ENCODE assay signal across 12 cellular contexts in genomic region chr2:148603562-148603920, GRCh38. TPM values are rescaled to one million over a fixed set of nuclear protein-coding genes. Genes with fewer than 3 reads are reported as not detected.
DNase-seq lines count a peak whose midpoint lies in the region; ATAC-seq and TF ChIP-seq lines count a peak whose summit lies in the region.
"Had no signal": no experiment of that assay in that cellular context is flagged by ENCODE, and none has a peak within 500 bp of the region (broad histone marks: within the 10 kb centered on the region; RNA-seq: fewer than 3 reads in every experiment).

No MANE protein-coding gene starts in this region.

- TF ChIP-seq CTCF in suprapubic skin (IDR thresholded peaks at IDR 0.05): no peak

- ATAC-seq in GM21526 (IDR thresholded peaks at IDR 0.05; ENCODE audit: low FRiP score, unreplicated experiment) (peak; percentile 99), HG03139 (IDR thresholded peaks at IDR 0.05; ENCODE audit: unreplicated experiment) (peak; percentile 97)
- peak; percentile 98 for ATAC-seq in stimulated activated effector memory CD8-positive, alpha-beta T cell treated with anti-CD3 and anti-CD28 coated beads, Interleukin-12 subunit alpha, Interleukin-12 subunit beta, amount 100 ng/mL, for 72 hours
- ATAC-seq: left colon had no signal

- peak overlapping the region; percentile 95 for H3K27ac Mint-ChIP-seq in activated T-cell treated with anti-CD3 and anti-CD28 coated beads, Interleukin-2, amount 50 U/mL, for 24 hours
- peak overlapping the region; percentile 64 for H3K27ac Mint-ChIP-seq in stimulated activated effector memory CD8-positive, alpha-beta T cell treated with anti-CD3 and anti-CD28 coated beads, Interleukin-12 subunit alpha, Interleukin-12 subunit beta, amount 100 ng/mL, for 72 hours
- H3K27ac Mint-ChIP-seq: progenitor cell of endocrine pancreas had no signal

- DNase-seq in activated T-cell treated with anti-CD3 and anti-CD28 coated beads, Interleukin-2, amount 50 U/mL, for 24 hours: no peak
- DNase-seq in activated T-cell treated with anti-CD3 and anti-CD28 coated beads, Interleukin-2, amount 50 U/mL, for 1 hour: no peak
- DNase-seq in stimulated activated effector memory CD8-positive, alpha-beta T cell treated with anti-CD3 and anti-CD28 coated beads, Interleukin-12 subunit alpha, Interleukin-12 subunit beta, amount 100 ng/mL, for 72 hours (ENCODE audit: low spot score in 2 of 2): peak; percentile 9 to 66
- DNase-seq in NCI-H2029 (lab: John Stamatoyannopoulos, UW) (no peak), NCI-H2171 (lab: John Stamatoyannopoulos, UW) (no peak), suprapubic skin (ENCODE audit: low spot score in 2 of 2) (no peak)
- DNase-seq: left colon; NK-92 treated with Interleukin-12 subunit alpha and Interleukin-12 subunit beta, amount 100 ng/mL, for 24 hours had no signal

- H3K36me3 ChIP-seq in suprapubic skin: no peaks in the 10 kb centered on the region
- H3K36me3 ChIP-seq: ascending aorta had no signal

- H3K4me1 Mint-ChIP-seq in activated T-cell treated with anti-CD3 and anti-CD28 coated beads, Interleukin-2, amount 50 U/mL, for 24 hours (ENCODE audit: low read depth): peaks cover 31% of the 10 kb centered on the region
- H3K4me1 Mint-ChIP-seq in stimulated activated effector memory CD8-positive, alpha-beta T cell treated with anti-CD3 and anti-CD28 coated beads, Interleukin-12 subunit alpha, Interleukin-12 subunit beta, amount 100 ng/mL, for 72 hours: peaks cover 8% of the 10 kb centered on the region

- H3K36me3 Mint-ChIP-seq in activated T-cell treated with anti-CD3 and anti-CD28 coated beads, Interleukin-2, amount 50 U/mL, for 24 hours (ENCODE audit: low read depth): peaks cover 3% of the 10 kb centered on the region
- H3K36me3 Mint-ChIP-seq in stimulated activated effector memory CD8-positive, alpha-beta T cell treated with anti-CD3 and anti-CD28 coated beads, Interleukin-12 subunit alpha, Interleukin-12 subunit beta, amount 100 ng/mL, for 72 hours: no peaks in the 10 kb centered on the region

- WGBS in suprapubic skin: 84% methylated on average over 3 of the region's 3 CpGs

- H3K4me1 ChIP-seq in suprapubic skin: no peaks in the 10 kb centered on the region
- H3K4me1 ChIP-seq: ascending aorta had no signal

- H3K4me3 ChIP-seq in suprapubic skin: no peak overlapping the region
- H3K4me3 ChIP-seq: ascending aorta had no signal

- peaks cover 10% of the 10 kb centered on the region for H3K9me3 Mint-ChIP-seq in activated T-cell treated with anti-CD3 and anti-CD28 coated beads, Interleukin-2, amount 50 U/mL, for 24 hours
- H3K9me3 Mint-ChIP-seq in stimulated activated effector memory CD8-positive, alpha-beta T cell treated with anti-CD3 and anti-CD28 coated beads, Interleukin-12 subunit alpha, Interleukin-12 subunit beta, amount 100 ng/mL, for 72 hours: peaks cover 3% of the 10 kb centered on the region

- H3K27me3 Mint-ChIP-seq in activated T-cell treated with anti-CD3 and anti-CD28 coated beads, Interleukin-2, amount 50 U/mL, for 24 hours: peaks cover 8% of the 10 kb centered on the region

- H3K27ac ChIP-seq in suprapubic skin: no peak overlapping the region

- H3K9me3 ChIP-seq in suprapubic skin: no peaks in the 10 kb centered on the region
- H3K9me3 ChIP-seq: ascending aorta had no signal

- peak overlapping the region; percentile 60 for H3K4me3 Mint-ChIP-seq in activated T-cell treated with anti-CD3 and anti-CD28 coated beads, Interleukin-2, amount 50 U/mL, for 24 hours
- peak overlapping the region; percentile 26 for H3K4me3 Mint-ChIP-seq in stimulated activated effector memory CD8-positive, alpha-beta T cell treated with anti-CD3 and anti-CD28 coated beads, Interleukin-12 subunit alpha, Interleukin-12 subunit beta, amount 100 ng/mL, for 72 hours

- no peak for TF ChIP-seq POLR2A in suprapubic skin (IDR thresholded peaks at IDR 0.05)

- H3K27me3 ChIP-seq in suprapubic skin: no peaks in the 10 kb centered on the region
- H3K27me3 ChIP-seq: ascending aorta had no signal

- no peak for TF ChIP-seq EP300 in suprapubic skin (IDR thresholded peaks at IDR 0.05)

RNA-seq across cellular contexts. Expression of gene EPC2, which starts 41.0 kb away (rescaled TPM):
- total RNA-seq in suprapubic skin: 10 to 100 TPM; 22.9 to 30.3 (median 26.9) TPM

Comparison
In these comparisons a context has a peak if more than half of its experiments do, and no peak if none do; other contexts are left out.
1. DNase-seq: peak in stimulated activated effector memory CD8-positive, alpha-beta T cell treated with anti-CD3 and anti-CD28 coated beads, Interleukin-12 subunit alpha, Interleukin-12 subunit beta, amount 100 ng/mL, for 72 hours (2 of 2); none in activated T-cell treated with anti-CD3 and anti-CD28 coated beads, Interleukin-2, amount 50 U/mL, for 24 hours (single experiment), activated T-cell treated with anti-CD3 and anti-CD28 coated beads, Interleukin-2, amount 50 U/mL, for 1 hour (single experiment), NCI-H2029 (single experiment), NCI-H2171 (single experiment) and suprapubic skin (0 of 2).
2. Peak in every context shown above with its lines, with median percentiles within 50 percentile points of each other: ATAC-seq.